9 cellular contexts compared by ENCODE assay signal in genomic region chr2:187586091-187586632, GRCh38. TPM values are rescaled to one million over a fixed set of nuclear protein-coding genes. Genes with fewer than 3 reads are reported as not detected.
DNase-seq lines count a peak whose midpoint lies in the region; ATAC-seq and TF ChIP-seq lines count a peak whose summit lies in the region.
"Had no signal": no experiment of that assay in that cellular context is flagged by ENCODE, and none has a peak within 500 bp of the region (broad histone marks: within the 10 kb centered on the region; RNA-seq: fewer than 3 reads in every experiment).

No MANE protein-coding gene starts in this region.

- intact Hi-C loops in OCI-LY7 (cut with micrococcal nuclease; ENCODE audit: unreplicated experiment): no loop called here

- POLR2A ChIA-PET in OCI-LY7 (lab: Charles Lee): no interaction called here

- DNase-seq in OCI-LY7 (ENCODE audit: low spot score) (peak; percentile 2), fibroblast of the aortic adventitia (ENCODE audit: low read depth) (peak; percentile 60), SHP77 treated with DMSO at 0.1 percent for 48 hours (lab: John Stamatoyannopoulos, UW) (no peak), NCI-H2171 (lab: John Stamatoyannopoulos, UW) (no peak), NK-92 (lab: John Stamatoyannopoulos, UW; ENCODE audit: unreplicated experiment) (no peak)

- BruUV-seq in OCI-LY7 (replicated peaks; lab: Mats Ljungman, UMichigan): no TSS peak

- H3K9me3 ChIP-seq in OCI-LY7 (ENCODE audit: low read length): no peaks in the 10 kb centered on the region

- H2AFZ ChIP-seq in OCI-LY7 (ENCODE audit: low read length): no peak overlapping the region

- CTCF ChIA-PET in OCI-LY7 (lab: Charles Lee; ENCODE audit: unreplicated experiment): no interaction called here

- H3K9me2 ChIP-seq in OCI-LY7 (ENCODE audit: insufficient read depth, low read length): peaks cover 6% of the 10 kb centered on the region; the same call in 1 of the 2 replicates

- H4K20me1 ChIP-seq in OCI-LY7 (ENCODE audit: insufficient read depth, low read length): no peaks in the 10 kb centered on the region

- H3K27ac ChIP-seq in OCI-LY7 (ENCODE audit: low read depth, low read length, poor library complexity, severe bottlenecking): no peak overlapping the region

- no peaks in the 10 kb centered on the region for H3K36me3 ChIP-seq in OCI-LY7 (ENCODE audit: insufficient read depth, low read length)

- H3K4me3 ChIP-seq in OCI-LY7 (ENCODE audit: low read depth, low read length, poor library complexity, severe bottlenecking): no peak overlapping the region
- H3K4me3 ChIP-seq in fibroblast of the aortic adventitia (ENCODE audit: low read depth, low read length): no peak overlapping the region

- H3K4me2 ChIP-seq in OCI-LY7 (ENCODE audit: low read length): no peak overlapping the region

- no peak for TF ChIP-seq CTCF in OCI-LY7 (conservative IDR thresholded peaks at IDR 0.05; ENCODE audit: low read length)
- no peak for TF ChIP-seq CTCF in fibroblast of the aortic adventitia (IDR thresholded peaks at IDR 0.05; ENCODE audit: insufficient read depth, low read length)

- no peaks in the 10 kb centered on the region for H3K79me2 ChIP-seq in OCI-LY7 (ENCODE audit: insufficient read depth, low read depth, low read length)

- ATAC-seq in GM18867 (IDR thresholded peaks at IDR 0.05; ENCODE audit: unreplicated experiment): peak; percentile 76
- ATAC-seq in HG02885 (IDR thresholded peaks at IDR 0.05; ENCODE audit: poor library complexity, unreplicated experiment): peak; percentile 90
- ATAC-seq in GM18498 (IDR thresholded peaks at IDR 0.05; ENCODE audit: unreplicated experiment): no peak
- ATAC-seq: sciatic nerve had no signal

- H3K4me1 ChIP-seq in OCI-LY7 (ENCODE audit: insufficient read depth, low read length, poor library complexity, severe bottlenecking): no peaks in the 10 kb centered on the region

RNA-seq across cellular contexts. Expression of gene TFPI, which starts 31.9 kb away (rescaled TPM):
- not detected in 2 replicates for total RNA-seq in OCI-LY7 (2014; rRNA removed; shearing (Covaris generic))
- total RNA-seq in OCI-LY7 (2022) (not detected in 2 replicates), fibroblast of the aortic adventitia (ENCODE audit: low replicate concordance) (72.5 and 596 TPM in 2 replicates)

Comparison
In these comparisons a context has a peak if more than half of its experiments do, and no peak if none do; other contexts are left out.
1. DNase-seq: peak in OCI-LY7 (single experiment) and fibroblast of the aortic adventitia (single experiment); none in SHP77 treated with DMSO at 0.1 percent for 48 hours (single experiment), NCI-H2171 (single experiment) and NK-92 (single experiment).
2. RNA of gene TFPI, which starts 31.9 kb away (total RNA-seq): 72.5 to 596 TPM in fibroblast of the aortic adventitia; not detected in OCI-LY7; every median in the first group is over 10 times any median in the second.